In genomic region chr9:93460689-93461413, GRCh38 we compare ENCODE assay signal across 1 cellular context.
TF ChIP-seq lines count a peak whose summit lies in the region.

No MANE protein-coding gene starts in this region.

TF ChIP-seq in A549, 52 proteins besides CTCF, POLR2A, EP300 and RAD21:
- TF ChIP-seq HMGXB4 (CRISPR knock-in tag; IDR thresholded peaks at IDR 0.05; ENCODE audit: borderline replicate concordance): no peak
- no peak for TF ChIP-seq KDM5A (IDR thresholded peaks at IDR 0.05)
- TF ChIP-seq ESRRA (IDR thresholded peaks at IDR 0.05; ENCODE audit: borderline replicate concordance, low read length): no peak
- TF ChIP-seq POLR2AphosphoS2 (conservative IDR thresholded peaks at IDR 0.05; ENCODE audit: low read length): no peak
